ENCODE assay signal across 1 cellular context in genomic region chr12:29113101-29113500, GRCh38.
TF ChIP-seq lines count a peak whose summit lies in the region.

No MANE protein-coding gene starts in this region.

TF ChIP-seq in GM23338, 12 proteins besides CTCF, POLR2A, EP300 and RAD21:
- TF ChIP-seq, protein P1, sequence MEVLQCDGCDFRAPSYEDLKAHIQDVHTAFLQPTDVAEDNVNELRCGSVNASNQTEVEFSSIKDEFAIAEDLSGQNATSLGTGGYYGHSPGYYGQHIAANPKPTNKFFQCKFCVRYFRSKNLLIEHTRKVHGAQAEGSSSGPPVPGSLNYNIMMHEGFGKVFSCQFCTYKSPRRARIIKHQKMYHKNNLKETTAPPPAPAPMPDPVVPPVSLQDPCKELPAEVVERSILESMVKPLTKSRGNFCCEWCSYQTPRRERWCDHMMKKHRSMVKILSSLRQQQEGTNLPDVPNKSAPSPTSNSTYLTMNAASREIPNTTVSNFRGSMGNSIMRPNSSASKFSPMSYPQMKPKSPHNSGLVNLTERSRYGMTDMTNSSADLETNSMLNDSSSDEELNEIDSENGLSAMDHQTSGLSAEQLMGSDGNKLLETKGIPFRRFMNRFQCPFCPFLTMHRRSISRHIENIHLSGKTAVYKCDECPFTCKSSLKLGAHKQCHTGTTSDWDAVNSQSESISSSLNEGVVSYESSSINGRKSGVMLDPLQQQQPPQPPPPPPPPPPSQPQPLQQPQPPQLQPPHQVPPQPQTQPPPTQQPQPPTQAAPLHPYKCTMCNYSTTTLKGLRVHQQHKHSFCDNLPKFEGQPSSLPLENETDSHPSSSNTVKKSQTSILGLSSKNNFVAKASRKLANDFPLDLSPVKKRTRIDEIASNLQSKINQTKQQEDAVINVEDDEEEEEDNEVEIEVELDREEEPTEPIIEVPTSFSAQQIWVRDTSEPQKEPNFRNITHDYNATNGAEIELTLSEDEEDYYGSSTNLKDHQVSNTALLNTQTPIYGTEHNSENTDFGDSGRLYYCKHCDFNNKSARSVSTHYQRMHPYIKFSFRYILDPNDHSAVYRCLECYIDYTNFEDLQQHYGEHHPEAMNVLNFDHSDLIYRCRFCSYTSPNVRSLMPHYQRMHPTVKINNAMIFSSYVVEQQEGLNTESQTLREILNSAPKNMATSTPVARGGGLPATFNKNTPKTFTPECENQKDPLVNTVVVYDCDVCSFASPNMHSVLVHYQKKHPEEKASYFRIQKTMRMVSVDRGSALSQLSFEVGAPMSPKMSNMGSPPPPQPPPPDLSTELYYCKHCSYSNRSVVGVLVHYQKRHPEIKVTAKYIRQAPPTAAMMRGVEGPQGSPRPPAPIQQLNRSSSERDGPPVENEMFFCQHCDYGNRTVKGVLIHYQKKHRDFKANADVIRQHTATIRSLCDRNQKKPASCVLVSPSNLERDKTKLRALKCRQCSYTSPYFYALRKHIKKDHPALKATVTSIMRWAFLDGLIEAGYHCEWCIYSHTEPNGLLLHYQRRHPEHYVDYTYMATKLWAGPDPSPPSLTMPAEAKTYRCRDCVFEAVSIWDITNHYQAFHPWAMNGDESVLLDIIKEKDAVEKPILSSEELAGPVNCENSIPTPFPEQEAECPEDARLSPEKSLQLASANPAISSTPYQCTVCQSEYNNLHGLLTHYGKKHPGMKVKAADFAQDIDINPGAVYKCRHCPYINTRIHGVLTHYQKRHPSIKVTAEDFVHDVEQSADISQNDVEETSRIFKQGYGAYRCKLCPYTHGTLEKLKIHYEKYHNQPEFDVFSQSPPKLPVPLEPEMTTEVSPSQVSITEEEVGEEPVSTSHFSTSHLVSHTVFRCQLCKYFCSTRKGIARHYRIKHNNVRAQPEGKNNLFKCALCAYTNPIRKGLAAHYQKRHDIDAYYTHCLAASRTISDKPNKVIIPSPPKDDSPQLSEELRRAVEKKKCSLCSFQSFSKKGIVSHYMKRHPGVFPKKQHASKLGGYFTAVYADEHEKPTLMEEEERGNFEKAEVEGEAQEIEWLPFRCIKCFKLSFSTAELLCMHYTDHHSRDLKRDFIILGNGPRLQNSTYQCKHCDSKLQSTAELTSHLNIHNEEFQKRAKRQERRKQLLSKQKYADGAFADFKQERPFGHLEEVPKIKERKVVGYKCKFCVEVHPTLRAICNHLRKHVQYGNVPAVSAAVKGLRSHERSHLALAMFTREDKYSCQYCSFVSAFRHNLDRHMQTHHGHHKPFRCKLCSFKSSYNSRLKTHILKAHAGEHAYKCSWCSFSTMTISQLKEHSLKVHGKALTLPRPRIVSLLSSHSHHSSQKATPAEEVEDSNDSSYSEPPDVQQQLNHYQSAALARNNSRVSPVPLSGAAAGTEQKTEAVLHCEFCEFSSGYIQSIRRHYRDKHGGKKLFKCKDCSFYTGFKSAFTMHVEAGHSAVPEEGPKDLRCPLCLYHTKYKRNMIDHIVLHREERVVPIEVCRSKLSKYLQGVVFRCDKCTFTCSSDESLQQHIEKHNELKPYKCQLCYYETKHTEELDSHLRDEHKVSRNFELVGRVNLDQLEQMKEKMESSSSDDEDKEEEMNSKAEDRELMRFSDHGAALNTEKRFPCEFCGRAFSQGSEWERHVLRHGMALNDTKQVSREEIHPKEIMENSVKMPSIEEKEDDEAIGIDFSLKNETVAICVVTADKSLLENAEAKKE (CRISPR knock-in tag; IDR thresholded peaks at IDR 0.05) = no peak
- TF ChIP-seq NANOG (IDR thresholded peaks at IDR 0.05; ENCODE audit: borderline replicate concordance) (no peak), ETS1 (IDR thresholded peaks at IDR 0.05) (no peak), POLR2AphosphoS5 (IDR thresholded peaks at IDR 0.05; ENCODE audit: low read depth) (no peak), EZH2 (IDR thresholded peaks at IDR 0.05; ENCODE audit: low read depth, unreplicated experiment) (no peak), ZNF331 (CRISPR knock-in tag; IDR thresholded peaks at IDR 0.05; ENCODE audit: low read depth) (no peak), JUNB (IDR thresholded peaks at IDR 0.05; ENCODE audit: unreplicated experiment) (no peak), EZH2phosphoT487 (IDR thresholded peaks at IDR 0.05; ENCODE audit: unreplicated experiment) (no peak)
